16 cellular contexts compared by ENCODE assay signal in genomic region chr1:15837931-15838330, GRCh38. TPM values are rescaled to one million over a fixed set of nuclear protein-coding genes. Genes with fewer than 3 reads are reported as not detected.
DNase-seq lines count a peak whose midpoint lies in the region; ATAC-seq and TF ChIP-seq lines count a peak whose summit lies in the region.
"Had no signal": no experiment of that assay in that cellular context is flagged by ENCODE, and none has a peak within 500 bp of the region (broad histone marks: within the 10 kb centered on the region; RNA-seq: fewer than 3 reads in every experiment).

No MANE protein-coding gene starts in this region.

- peaks cover 4% of the 10 kb centered on the region; the same call in 1 of the 2 replicates for H3K79me2 ChIP-seq in SU-DHL-6 (ENCODE audit: insufficient read depth, low read length)

- H3K4me1 Mint-ChIP-seq in activated naive CD4-positive, alpha-beta T cell treated with anti-CD3 and anti-CD28 coated beads, Interleukin-2, amount 10 ng/mL, durations not matched to agents 7 days and 5 days: peaks cover 22% of the 10 kb centered on the region
- H3K4me1 Mint-ChIP-seq in stimulated activated naive B cell treated with anti-CD40 and anti-IgM and Interleukin-4, amounts not matched to agents 10 μg/mL and 1 μg/mL and 100 μg/mL, for 72 hours: peaks cover 6 to 34% of the 10 kb centered on the region in 2 donors

- H4K20me1 ChIP-seq in SU-DHL-6 (ENCODE audit: low read depth, low read length): no peaks in the 10 kb centered on the region

- H3F3A ChIP-seq in SU-DHL-6 (ENCODE audit: insufficient read depth): peaks cover 63% of the 10 kb centered on the region

- peak overlapping the region; percentile 55 for H2AFZ ChIP-seq in SU-DHL-6 (ENCODE audit: low read depth, low read length, severe bottlenecking)

- H3K4me3 ChIP-seq in SU-DHL-6 (ENCODE audit: insufficient read depth, low read length, poor library complexity, severe bottlenecking) (no peak overlapping the region), lower lobe of right lung (peak overlapping the region; percentile 67)
- H3K4me3 ChIP-seq: SK-N-MC had no signal

- CTCF ChIA-PET in activated naive CD4-positive, alpha-beta T cell treated with anti-CD3 and anti-CD28 coated beads, Interleukin-2, amount 10 ng/mL, durations not matched to agents 7 days and 5 days (lab: Charles Lee): interaction anchor here (0.8 kb wide), 1 partner anchor 16 kb away, joined by 3 read pairs; no protein-coding TSS in a partner anchor

- H3K4me1 ChIP-seq in lower lobe of right lung: peaks cover 15% of the 10 kb centered on the region

- H3K36me3 ChIP-seq in SU-DHL-6 (ENCODE audit: low read length) (no peaks in the 10 kb centered on the region), lower lobe of right lung (no peaks in the 10 kb centered on the region)
- H3K36me3 ChIP-seq: heart right ventricle, stomach had no signal

- H3K27me3 Mint-ChIP-seq in activated naive CD4-positive, alpha-beta T cell treated with anti-CD3 and anti-CD28 coated beads, Interleukin-2, amount 10 ng/mL, durations not matched to agents 7 days and 5 days: peaks cover 11% of the 10 kb centered on the region
- H3K27me3 Mint-ChIP-seq in stimulated activated naive B cell treated with anti-CD40 and anti-IgM and Interleukin-4, amounts not matched to agents 10 μg/mL and 1 μg/mL and 100 μg/mL, for 72 hours: no peaks in the 10 kb centered on the region
- H3K27me3 Mint-ChIP-seq: CD4-positive, alpha-beta memory T cell had no signal

- H3K36me3 Mint-ChIP-seq in activated naive CD4-positive, alpha-beta T cell treated with anti-CD3 and anti-CD28 coated beads, Interleukin-2, amount 10 ng/mL, durations not matched to agents 7 days and 5 days: no peaks in the 10 kb centered on the region
- peaks cover 0 to 2% of the 10 kb centered on the region in 2 donors for H3K36me3 Mint-ChIP-seq in stimulated activated naive B cell treated with anti-CD40 and anti-IgM and Interleukin-4, amounts not matched to agents 10 μg/mL and 1 μg/mL and 100 μg/mL, for 72 hours

- no peak for ATAC-seq in lower lobe of right lung
- ATAC-seq in stimulated activated naive B cell treated with anti-CD40 and anti-IgM and Interleukin-4, amounts not matched to agents 10 μg/mL and 1 μg/mL and 100 μg/mL, for 72 hours (replicated peaks): no peak
- no peak for ATAC-seq in GM21515 (IDR thresholded peaks at IDR 0.05; ENCODE audit: unreplicated experiment)
- ATAC-seq: heart right ventricle, Panc1 had no signal

- H3K4me2 ChIP-seq in SU-DHL-6 (ENCODE audit: low read depth, low read length, poor library complexity, severe bottlenecking): no peak overlapping the region

- H3K9me3 ChIP-seq in SU-DHL-6 (ENCODE audit: insufficient read depth, low read length) (no peaks in the 10 kb centered on the region), lower lobe of right lung (no peaks in the 10 kb centered on the region)
- H3K9me3 ChIP-seq: heart right ventricle, stomach had no signal

- no peaks in the 10 kb centered on the region for H3K9me3 Mint-ChIP-seq in activated naive CD4-positive, alpha-beta T cell treated with anti-CD3 and anti-CD28 coated beads, Interleukin-2, amount 10 ng/mL, durations not matched to agents 7 days and 5 days
- no peaks in the 10 kb centered on the region for H3K9me3 Mint-ChIP-seq in stimulated activated naive B cell treated with anti-CD40 and anti-IgM and Interleukin-4, amounts not matched to agents 10 μg/mL and 1 μg/mL and 100 μg/mL, for 72 hours

- H3K4me3 Mint-ChIP-seq in activated naive CD4-positive, alpha-beta T cell treated with anti-CD3 and anti-CD28 coated beads, Interleukin-2, amount 10 ng/mL, durations not matched to agents 7 days and 5 days: peak overlapping the region; percentile 85
- H3K4me3 Mint-ChIP-seq in stimulated activated naive B cell treated with anti-CD40 and anti-IgM and Interleukin-4, amounts not matched to agents 10 μg/mL and 1 μg/mL and 100 μg/mL, for 72 hours: peak overlapping the region; percentile 93 to 96

- H3K9me2 ChIP-seq in SU-DHL-6 (replicated peaks; ENCODE audit: insufficient read depth, low read length): no peaks in the 10 kb centered on the region

- no peak for DNase-seq in activated naive CD4-positive, alpha-beta T cell treated with anti-CD3 and anti-CD28 coated beads, Interleukin-2, amount 10 ng/mL, durations not matched to agents 7 days and 5 days
- DNase-seq in activated naive CD4-positive, alpha-beta T cell treated with anti-CD3 and anti-CD28 coated beads, Interleukin-2, amount 50 U/mL, for 16 hours: no peak
- DNase-seq in lower lobe of right lung (no peak), NCI-H2029 treated with DMSO at 0.1 percent for 48 hours (lab: John Stamatoyannopoulos, UW) (no peak), midbrain (lab: John Stamatoyannopoulos, UW) (no peak)
- DNase-seq in stimulated activated naive B cell treated with anti-CD40 and anti-IgM and Interleukin-4, amounts not matched to agents 10 μg/mL and 1 μg/mL and 100 μg/mL, for 72 hours: no peak
- DNase-seq: activated gamma-delta T cell; CD4-positive, alpha-beta memory T cell; mammary epithelial cell; NCI-H1436; stomach had no signal

- H3K27me3 ChIP-seq in SU-DHL-6 (ENCODE audit: low read length) (no peaks in the 10 kb centered on the region), lower lobe of right lung (ENCODE audit: low read depth) (no peaks in the 10 kb centered on the region)
- H3K27me3 ChIP-seq: heart right ventricle, stomach had no signal

- H3K27ac ChIP-seq in SU-DHL-6 (ENCODE audit: low read depth, low read length): peak overlapping the region; percentile 98; the same call in 1 of the 2 replicates
- peak overlapping the region; percentile 98 for H3K27ac ChIP-seq in lower lobe of right lung
- H3K27ac ChIP-seq: SK-N-MC had no signal

- H3K27ac Mint-ChIP-seq in activated naive CD4-positive, alpha-beta T cell treated with anti-CD3 and anti-CD28 coated beads, Interleukin-2, amount 10 ng/mL, durations not matched to agents 7 days and 5 days: peak overlapping the region; percentile 45
- peak overlapping the region; percentile 99 for H3K27ac Mint-ChIP-seq in stimulated activated naive B cell treated with anti-CD40 and anti-IgM and Interleukin-4, amounts not matched to agents 10 μg/mL and 1 μg/mL and 100 μg/mL, for 72 hours

- H3K9ac ChIP-seq in SU-DHL-6 (ENCODE audit: low read length): no peak overlapping the region; the same call in 1 of the 2 replicates

- TF ChIP-seq CTCF in SU-DHL-6 (IDR thresholded peaks at IDR 0.05; ENCODE audit: insufficient read depth, low read length, poor library complexity, severe bottlenecking) (no peak), lower lobe of right lung (IDR thresholded peaks at IDR 0.05) (no peak)

- intact Hi-C loops in lower lobe of right lung (cut with DNase I): no loop called here

RNA-seq across cellular contexts. Expression of gene SPEN, which starts 9.6 kb away (rescaled TPM):
- 54.7 TPM for total RNA-seq in lower lobe of right lung

RNA-seq across cellular contexts. Expression of gene UQCRHL, which starts 30.5 kb away (rescaled TPM):
- 1.1 TPM for total RNA-seq in lower lobe of right lung
